16 cellular contexts compared by ENCODE assay signal in the genomic region with DNA sequence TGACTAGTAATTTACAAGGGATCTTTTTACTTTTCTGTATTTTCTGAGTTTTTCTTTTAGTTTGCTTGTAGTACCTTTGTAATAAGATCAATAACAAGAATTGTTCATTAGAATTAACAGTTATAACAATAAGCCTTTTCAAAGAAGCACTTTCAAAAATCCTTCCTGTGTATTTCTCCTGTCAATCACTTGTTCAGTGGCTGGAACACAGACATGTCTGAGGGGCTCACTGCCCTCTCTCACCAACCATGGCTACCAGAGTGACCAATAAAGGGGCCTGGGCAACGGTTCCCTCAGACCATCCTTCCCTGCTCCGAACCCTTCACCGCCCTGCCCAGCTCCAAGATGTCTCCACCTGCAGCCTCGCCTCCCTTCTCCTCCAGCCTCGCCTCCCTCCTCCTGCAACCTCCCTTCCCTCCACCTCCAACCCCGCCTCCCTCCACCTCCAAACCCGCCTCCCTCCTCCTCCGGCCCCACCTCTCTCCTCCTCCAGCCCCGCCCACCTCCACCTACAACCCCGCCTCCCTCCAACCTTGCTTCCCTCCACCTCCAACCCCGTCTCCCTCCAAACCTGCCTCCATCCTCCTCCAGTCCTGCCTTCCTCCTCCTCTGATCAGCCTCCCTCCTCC.
DNase-seq lines count a peak whose midpoint lies in the region; ATAC-seq and TF ChIP-seq lines count a peak whose summit lies in the region.
"Had no signal": no experiment of that assay in that cellular context is flagged by ENCODE, and none has a peak within 500 bp of the region (broad histone marks: within the 10 kb centered on the region; RNA-seq: fewer than 3 reads in every experiment).

No MANE protein-coding gene starts in this region.

- H3K9me3 Mint-ChIP-seq in activated CD4-positive, alpha-beta T cell treated with anti-CD3 and anti-CD28 coated beads for 36 hours (ENCODE audit: low read depth), result no peaks in the 10 kb centered on the region
- peaks cover 17% of the 10 kb centered on the region for H3K9me3 Mint-ChIP-seq in WTC11
- no peaks in the 10 kb centered on the region for H3K9me3 Mint-ChIP-seq in osteocyte (ENCODE audit: unreplicated experiment)
- H3K9me3 Mint-ChIP-seq: activated naive CD8-positive, alpha-beta T cell treated with anti-CD3 and anti-CD28 coated beads, Interleukin-2, amount 10 ng/mL, durations not matched to agents 7 days and 5 days; activated T-cell treated with anti-CD3 and anti-CD28 coated beads, Interleukin-2, amount 50 U/mL, for 24 hours had no signal

- no peak overlapping the region for H2AFZ ChIP-seq in Karpas-422 (ENCODE audit: low read length)
- H2AFZ ChIP-seq: parathyroid adenoma, PC-9 had no signal

- no peaks in the 10 kb centered on the region for H3K36me3 Mint-ChIP-seq in activated CD4-positive, alpha-beta T cell treated with anti-CD3 and anti-CD28 coated beads for 36 hours (ENCODE audit: low read depth)
- peaks cover 9% of the 10 kb centered on the region for H3K36me3 Mint-ChIP-seq in WTC11
- H3K36me3 Mint-ChIP-seq in osteocyte (ENCODE audit: unreplicated experiment), result peaks cover 3% of the 10 kb centered on the region
- H3K36me3 Mint-ChIP-seq: activated naive CD8-positive, alpha-beta T cell treated with anti-CD3 and anti-CD28 coated beads, Interleukin-2, amount 10 ng/mL, durations not matched to agents 7 days and 5 days had no signal

- no peaks in the 10 kb centered on the region for H3K79me2 ChIP-seq in Karpas-422 (ENCODE audit: low read length)
- H3K79me2 ChIP-seq: parathyroid adenoma had no signal

- DNase-seq in activated CD4-positive, alpha-beta T cell treated with anti-CD3 and anti-CD28 coated beads for 36 hours, result peak; percentile 11
- no peak for DNase-seq in activated CD4-positive, alpha-beta T cell treated with anti-CD3 and anti-CD28 coated beads for 4 hours
- peak; percentile 83 for DNase-seq in Karpas-422
- peak; percentile 48 for DNase-seq in WTC11 (ENCODE audit: low spot score)
- peak; percentile 71 for DNase-seq in osteocyte (ENCODE audit: extremely low spot score, unreplicated experiment)
- DNase-seq in activated CD8-positive, alpha-beta memory T cell treated with anti-CD3 and anti-CD28 coated beads, Interleukin-2, amount 50 U/mL, for 48 hours, result no peak
- DNase-seq: activated CD4-positive, CD25-positive, alpha-beta regulatory T cell treated with anti-CD3 and anti-CD28 coated beads, Interleukin-2, amount 50 U/mL, for 72 hours; activated naive CD8-positive, alpha-beta T cell treated with anti-CD3 and anti-CD28 coated beads, Interleukin-2, amount 10 ng/mL, durations not matched to agents 7 days and 5 days; activated T-cell treated with anti-CD3 and anti-CD28 coated beads, Interleukin-2, amount 50 U/mL, for 24 hours; NCI-H1048; PC-9 had no signal

- no peak overlapping the region for H3K4me3 Mint-ChIP-seq in activated CD4-positive, alpha-beta T cell treated with anti-CD3 and anti-CD28 coated beads for 36 hours
- H3K4me3 Mint-ChIP-seq in WTC11 (no peak overlapping the region), osteocyte (ENCODE audit: unreplicated experiment) (no peak overlapping the region)
- H3K4me3 Mint-ChIP-seq: activated naive CD8-positive, alpha-beta T cell treated with anti-CD3 and anti-CD28 coated beads, Interleukin-2, amount 10 ng/mL, durations not matched to agents 7 days and 5 days; activated T-cell treated with anti-CD3 and anti-CD28 coated beads, Interleukin-2, amount 50 U/mL, for 24 hours had no signal

- H3K4me1 ChIP-seq in Karpas-422 (ENCODE audit: low read length), result peaks cover 11% of the 10 kb centered on the region
- H3K4me1 ChIP-seq: gastroesophageal sphincter, parathyroid adenoma had no signal

- H3K36me3 ChIP-seq in Karpas-422 (ENCODE audit: insufficient read depth, low read length), result no peaks in the 10 kb centered on the region
- H3K36me3 ChIP-seq: cardiac muscle cell, gastroesophageal sphincter had no signal

- POLR2A ChIA-PET in activated CD4-positive, alpha-beta T cell treated with anti-CD3 and anti-CD28 coated beads for 36 hours (lab: Charles Lee), result no interaction called here
- POLR2A ChIA-PET in WTC11 (lab: Charles Lee), result no interaction called here

- no peak overlapping the region for H3K27ac ChIP-seq in Karpas-422 (ENCODE audit: low read length)
- H3K27ac ChIP-seq: cardiac muscle cell, gastroesophageal sphincter, parathyroid adenoma, PC-9 had no signal

- intact Hi-C loops in activated CD4-positive, alpha-beta T cell treated with anti-CD3 and anti-CD28 coated beads for 36 hours (cut with DNase I, micrococcal nuclease), result no loop called here

- no peaks in the 10 kb centered on the region for H3K4me1 Mint-ChIP-seq in activated CD4-positive, alpha-beta T cell treated with anti-CD3 and anti-CD28 coated beads for 36 hours
- H3K4me1 Mint-ChIP-seq in WTC11, result no peaks in the 10 kb centered on the region
- peaks cover 16% of the 10 kb centered on the region for H3K4me1 Mint-ChIP-seq in osteocyte (ENCODE audit: unreplicated experiment)

- TF ChIP-seq CTCF in WTC11 (IDR thresholded peaks at IDR 0.05), result no peak
- TF ChIP-seq CTCF in osteocyte (IDR thresholded peaks at IDR 0.05), result no peak

- H3K27me3 ChIP-seq in Karpas-422 (ENCODE audit: low read length), result no peaks in the 10 kb centered on the region
- H3K27me3 ChIP-seq: cardiac muscle cell, gastroesophageal sphincter had no signal

- no peak for ATAC-seq in activated CD4-positive, alpha-beta T cell treated with anti-CD3 and anti-CD28 coated beads for 36 hours
- ATAC-seq in WTC11 (peak; percentile 93), GM19463 (IDR thresholded peaks at IDR 0.05; ENCODE audit: unreplicated experiment) (no peak), HG02678 (IDR thresholded peaks at IDR 0.05; ENCODE audit: unreplicated experiment) (no peak)
- ATAC-seq: gastroesophageal sphincter had no signal

- CTCF ChIA-PET in activated CD4-positive, alpha-beta T cell treated with anti-CD3 and anti-CD28 coated beads for 36 hours (lab: Charles Lee), result no interaction called here
- CTCF ChIA-PET in WTC11 (lab: Charles Lee), result interaction anchor here (1.1 to 1.5 kb wide), 2 partner anchors 25 to 128 kb away, joined by 3 to 4 read pairs; no protein-coding TSS in a partner anchor

- H3K9me3 ChIP-seq in Karpas-422 (ENCODE audit: low read length), result no peaks in the 10 kb centered on the region
- H3K9me3 ChIP-seq: gastroesophageal sphincter had no signal

- H3K4me3 ChIP-seq in Karpas-422 (ENCODE audit: low read length), result no peak overlapping the region
- H3K4me3 ChIP-seq: cardiac muscle cell, gastroesophageal sphincter, PC-9 had no signal

- H4K20me1 ChIP-seq in Karpas-422 (ENCODE audit: insufficient read depth, low read depth, low read length), result no peaks in the 10 kb centered on the region

- no peaks in the 10 kb centered on the region for H3K9me2 ChIP-seq in Karpas-422 (replicated peaks; ENCODE audit: insufficient read depth, low read length)

- peak overlapping the region; percentile 28 for H3K4me2 ChIP-seq in Karpas-422 (ENCODE audit: low read depth, low read length, poor library complexity, severe bottlenecking)
- H3K4me2 ChIP-seq: PC-9 had no signal

- no peak overlapping the region for H3K9ac ChIP-seq in Karpas-422 (ENCODE audit: low read length)
- H3K9ac ChIP-seq: parathyroid adenoma had no signal

- H3K27me3 Mint-ChIP-seq in activated CD4-positive, alpha-beta T cell treated with anti-CD3 and anti-CD28 coated beads for 36 hours, result peaks cover 2% of the 10 kb centered on the region
- H3K27me3 Mint-ChIP-seq in WTC11 (ENCODE audit: low read depth) (no peaks in the 10 kb centered on the region), osteocyte (ENCODE audit: unreplicated experiment) (no peaks in the 10 kb centered on the region)

- H3K27ac Mint-ChIP-seq in activated CD4-positive, alpha-beta T cell treated with anti-CD3 and anti-CD28 coated beads for 36 hours, result no peak overlapping the region
- no peak overlapping the region for H3K27ac Mint-ChIP-seq in WTC11
- H3K27ac Mint-ChIP-seq in osteocyte (ENCODE audit: unreplicated experiment), result no peak overlapping the region
- H3K27ac Mint-ChIP-seq: activated naive CD8-positive, alpha-beta T cell treated with anti-CD3 and anti-CD28 coated beads, Interleukin-2, amount 10 ng/mL, durations not matched to agents 7 days and 5 days; activated T-cell treated with anti-CD3 and anti-CD28 coated beads, Interleukin-2, amount 50 U/mL, for 24 hours had no signal

TF ChIP-seq in WTC11, 78 proteins besides CTCF, POLR2A, EP300 and RAD21:
- TF ChIP-seq CREM (CRISPR knock-in tag; IDR thresholded peaks at IDR 0.05) (no peak), SP1 (CRISPR knock-in tag; conservative IDR thresholded peaks at IDR 0.05) (0 out of 2 replicates have a peak, but pooled peaks have one; percentile 20)

Comparison
In these comparisons a context has a peak if more than half of its experiments do, and no peak if none do; other contexts are left out.
1. DNase-seq: peak in activated CD4-positive, alpha-beta T cell treated with anti-CD3 and anti-CD28 coated beads for 36 hours (single experiment), Karpas-422 (single experiment), WTC11 (single experiment) and osteocyte (single experiment); none in activated CD4-positive, alpha-beta T cell treated with anti-CD3 and anti-CD28 coated beads for 4 hours (0 of 2) and activated CD8-positive, alpha-beta memory T cell treated with anti-CD3 and anti-CD28 coated beads, Interleukin-2, amount 50 U/mL, for 48 hours (single experiment).